16 cellular contexts compared by ENCODE assay signal in genomic region chr15:98232761-98233160, GRCh38.
DNase-seq lines count a peak whose midpoint lies in the region; ATAC-seq and TF ChIP-seq lines count a peak whose summit lies in the region.
"Had no signal": no experiment of that assay in that cellular context is flagged by ENCODE, and none has a peak within 500 bp of the region (broad histone marks: within the 10 kb centered on the region; RNA-seq: fewer than 3 reads in every experiment).

No MANE protein-coding gene starts in this region.

- peak; percentile 39 for ATAC-seq in foreskin keratinocyte
- no peak for ATAC-seq in HG03571 (IDR thresholded peaks at IDR 0.05; ENCODE audit: unreplicated experiment)
- no peak for ATAC-seq in Right ventricle myocardium superior (ENCODE audit: poor library complexity)

- DNase-seq in G401 (ENCODE audit: low spot score): peak; percentile 33
- peak; percentile 7 for DNase-seq in NCI-H2171 treated with DMSO at 0.1 percent for 48 hours (lab: John Stamatoyannopoulos, UW)
- peak; percentile 8 for DNase-seq in cerebellum (ENCODE audit: low spot score)
- peak; percentile 56 to 65 for DNase-seq in foreskin keratinocyte
- DNase-seq in Right ventricle myocardium superior: no peak
- no peak for DNase-seq in GM13977 (ENCODE audit: low spot score)
- DNase-seq: C1 segment of cervical spinal cord; Calu3; CD4-positive, alpha-beta T cell; DMS153; DND-41; GF-D8; HCEC 1CT; HFFc6 had no signal

- in situ Hi-C loops in G401 (cut with HindIII; ENCODE audit: low sequenced_read_pairs) (no loop called here), GM13977 (cut with MboI; ENCODE audit: low pct_unique_long_range_greater_than_20kb, low sequenced_read_pairs, unreplicated experiment) (no loop called here)

- no peaks in the 10 kb centered on the region for H3K27me3 ChIP-seq in foreskin keratinocyte

- intact Hi-C loops in Right ventricle myocardium superior (cut with DNase I): no loop called here

- no peak overlapping the region for H3K27ac ChIP-seq in foreskin keratinocyte
- H3K27ac ChIP-seq: HL-60 had no signal

- TF ChIP-seq CTCF in foreskin keratinocyte (conservative IDR thresholded peaks at IDR 0.05) (no peak), GM13977 (IDR thresholded peaks at IDR 0.05; ENCODE audit: extremely low read depth, insufficient read depth, missing control alignments) (no peak)

- peaks cover 7% of the 10 kb centered on the region for H3K4me1 ChIP-seq in foreskin keratinocyte

Comparison
In these comparisons a context has a peak if more than half of its experiments do, and no peak if none do; other contexts are left out.
1. DNase-seq: peak in G401 (single experiment), NCI-H2171 treated with DMSO at 0.1 percent for 48 hours (single experiment), cerebellum (single experiment) and foreskin keratinocyte (2 of 2); none in Right ventricle myocardium superior (single experiment) and GM13977 (single experiment).